In genomic region chr13:34127523-34127922, GRCh38 we compare ENCODE assay signal across 1 cellular context.
A peak's percentile ranks its signal among the peaks of the same experiment; 100 is the strongest.
TF ChIP-seq lines count a peak whose summit lies in the region.

No MANE protein-coding gene starts in this region.

TF ChIP-seq in H1, 55 proteins besides CTCF, POLR2A, EP300 and RAD21:
- TF ChIP-seq CHD2 (IDR thresholded peaks at IDR 0.05; ENCODE audit: low read length) (no peak), SP1 (IDR thresholded peaks at IDR 0.05; ENCODE audit: low read depth, low read length) (0 out of 2 replicates have a peak, but pooled peaks have one; percentile 10)
TF ChIP-seq in H1: peak in this region for 1.
